Comparison of ENCODE assay signal across 9 cellular contexts in the genomic region with DNA sequence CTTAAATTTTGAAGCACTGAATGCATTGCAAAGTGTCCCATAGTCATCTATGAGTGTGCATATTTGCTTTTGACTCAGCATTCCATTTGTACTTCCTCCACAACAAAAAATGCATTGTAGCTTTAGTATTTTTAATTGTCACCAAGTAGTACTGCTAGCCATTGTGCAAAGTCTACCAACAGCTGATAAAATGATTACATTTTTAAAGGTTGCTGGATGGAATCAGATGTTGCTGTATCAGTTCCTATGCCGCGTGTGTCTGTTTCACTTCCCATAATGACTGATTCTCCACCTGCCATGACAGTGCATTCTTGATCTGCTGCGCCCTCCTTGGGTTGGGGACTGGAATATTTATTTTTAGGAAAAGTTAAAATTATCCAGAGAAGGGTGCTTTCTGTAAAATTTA. TPM values are rescaled to one million over a fixed set of nuclear protein-coding genes. Genes with fewer than 3 reads are reported as not detected.
A peak's percentile ranks its signal among the peaks of the same experiment; 100 is the strongest.
DNase-seq lines count a peak whose midpoint lies in the region; ATAC-seq and TF ChIP-seq lines count a peak whose summit lies in the region.
"Had no signal": no experiment of that assay in that cellular context is flagged by ENCODE, and none has a peak within 500 bp of the region (broad histone marks: within the 10 kb centered on the region; RNA-seq: fewer than 3 reads in every experiment).

No MANE protein-coding gene starts in this region.

- no peaks in the 10 kb centered on the region for H3K27me3 Mint-ChIP-seq in stimulated activated naive B cell treated with anti-CD40 and anti-IgM and Interleukin-4, amounts not matched to agents 10 μg/mL and 1 μg/mL and 100 μg/mL, for 72 hours

- intact Hi-C loops in Right ventricle myocardium inferior (cut with DNase I), result loop anchor here (10.0 kb wide), 1 partner anchor 138 kb away; no protein-coding TSS in a partner anchor

- peaks cover 0 to 22% of the 10 kb centered on the region in 2 donors for H3K4me1 ChIP-seq in right atrium auricular region
- H3K4me1 ChIP-seq in suprapubic skin, result peaks cover 5% of the 10 kb centered on the region

- 71% methylated on average over 3 of the region's 3 CpGs for WGBS in suprapubic skin

- TF ChIP-seq CTCF in right atrium auricular region (IDR thresholded peaks at IDR 0.05), result no peak
- TF ChIP-seq CTCF in suprapubic skin (IDR thresholded peaks at IDR 0.05), result no peak

- no peaks in the 10 kb centered on the region for H3K27me3 ChIP-seq in right atrium auricular region
- H3K27me3 ChIP-seq in suprapubic skin, result no peaks in the 10 kb centered on the region

- H3K36me3 Mint-ChIP-seq in stimulated activated naive B cell treated with anti-CD40 and anti-IgM and Interleukin-4, amounts not matched to agents 10 μg/mL and 1 μg/mL and 100 μg/mL, for 72 hours, result peaks cover 7 to 16% of the 10 kb centered on the region in 2 donors

- H3K36me3 ChIP-seq in right atrium auricular region, result no peaks in the 10 kb centered on the region
- no peaks in the 10 kb centered on the region for H3K36me3 ChIP-seq in suprapubic skin

- H3K9me3 Mint-ChIP-seq in stimulated activated naive B cell treated with anti-CD40 and anti-IgM and Interleukin-4, amounts not matched to agents 10 μg/mL and 1 μg/mL and 100 μg/mL, for 72 hours, result no peaks in the 10 kb centered on the region

- peaks cover 21 to 44% of the 10 kb centered on the region in 2 donors for H3K4me1 Mint-ChIP-seq in stimulated activated naive B cell treated with anti-CD40 and anti-IgM and Interleukin-4, amounts not matched to agents 10 μg/mL and 1 μg/mL and 100 μg/mL, for 72 hours

- H3K4me3 Mint-ChIP-seq in stimulated activated naive B cell treated with anti-CD40 and anti-IgM and Interleukin-4, amounts not matched to agents 10 μg/mL and 1 μg/mL and 100 μg/mL, for 72 hours, result peak overlapping the region; percentile 42 to 50

- H3K27ac ChIP-seq in right atrium auricular region, result no peak overlapping the region
- H3K27ac ChIP-seq in suprapubic skin, result no peak overlapping the region
- H3K27ac ChIP-seq: C4-2B had no signal

- DNase-seq in Right ventricle myocardium inferior (ENCODE audit: missing footprints) (no peak), right atrium auricular region (ENCODE audit: low spot score) (no peak), SHP77 (lab: John Stamatoyannopoulos, UW) (peak; percentile 26 to 54), suprapubic skin (ENCODE audit: low spot score in 2 of 2) (no peak), DMS 273 (lab: John Stamatoyannopoulos, UW; ENCODE audit: unreplicated experiment) (no peak)
- peak; percentile 28 for DNase-seq in stimulated activated naive B cell treated with anti-CD40 and anti-IgM and Interleukin-4, amounts not matched to agents 10 μg/mL and 1 μg/mL and 100 μg/mL, for 72 hours
- no peak for DNase-seq in activated effector memory CD4-positive, alpha-beta T cell treated with Interleukin-2 at 50 U/mL for 16 hours

- H3K9me3 ChIP-seq in right atrium auricular region (no peaks in the 10 kb centered on the region), suprapubic skin (no peaks in the 10 kb centered on the region)

- TF ChIP-seq EP300 in suprapubic skin (IDR thresholded peaks at IDR 0.05), result no peak

- H3K4me3 ChIP-seq in right atrium auricular region, result no peak overlapping the region
- no peak overlapping the region for H3K4me3 ChIP-seq in suprapubic skin

- H3K27ac Mint-ChIP-seq in stimulated activated naive B cell treated with anti-CD40 and anti-IgM and Interleukin-4, amounts not matched to agents 10 μg/mL and 1 μg/mL and 100 μg/mL, for 72 hours, result peak overlapping the region; percentile 91

- no peak for TF ChIP-seq POLR2A in suprapubic skin (IDR thresholded peaks at IDR 0.05)

- ATAC-seq in Right ventricle myocardium inferior (peak; percentile 52), HG02981 (IDR thresholded peaks at IDR 0.05; ENCODE audit: unreplicated experiment) (peak; percentile 77)
- peak; percentile 85 to 91 for ATAC-seq in stimulated activated naive B cell treated with anti-CD40 and anti-IgM and Interleukin-4, amounts not matched to agents 10 μg/mL and 1 μg/mL and 100 μg/mL, for 72 hours (replicated peaks)

RNA-seq across cellular contexts. Expression of a gene that starts 41.2 kb away (rescaled TPM):
- total RNA-seq in Right ventricle myocardium inferior (2.8 TPM), right atrium auricular region (1 to 10 TPM; 1.1 to 2.0 TPM), suprapubic skin (1 to 10 TPM; 4.8 to 7.2 (median 5.7) TPM)

RNA-seq across cellular contexts. Expression of a gene that starts 42.3 kb away (rescaled TPM):
- total RNA-seq in Right ventricle myocardium inferior (27.4 TPM), right atrium auricular region (10 to 100 TPM; 12.4 to 15.4 TPM), suprapubic skin (10 to 100 TPM in 1 of 4 donors, 1 to 10 TPM in 3; 8.7 to 11.2 (median 9.6) TPM)

Comparison
In these comparisons a context has a peak if more than half of its experiments do, and no peak if none do; other contexts are left out.
1. DNase-seq: peak in SHP77 (2 of 2) and stimulated activated naive B cell treated with anti-CD40 and anti-IgM and Interleukin-4, amounts not matched to agents 10 μg/mL and 1 μg/mL and 100 μg/mL, for 72 hours (single experiment); none in Right ventricle myocardium inferior (single experiment), right atrium auricular region (single experiment), activated effector memory CD4-positive, alpha-beta T cell treated with Interleukin-2 at 50 U/mL for 16 hours (single experiment), suprapubic skin (0 of 2) and DMS 273 (single experiment).
2. Peak in every context shown above with its lines, with median percentiles within 50 percentile points of each other: ATAC-seq.